In the genomic region with DNA sequence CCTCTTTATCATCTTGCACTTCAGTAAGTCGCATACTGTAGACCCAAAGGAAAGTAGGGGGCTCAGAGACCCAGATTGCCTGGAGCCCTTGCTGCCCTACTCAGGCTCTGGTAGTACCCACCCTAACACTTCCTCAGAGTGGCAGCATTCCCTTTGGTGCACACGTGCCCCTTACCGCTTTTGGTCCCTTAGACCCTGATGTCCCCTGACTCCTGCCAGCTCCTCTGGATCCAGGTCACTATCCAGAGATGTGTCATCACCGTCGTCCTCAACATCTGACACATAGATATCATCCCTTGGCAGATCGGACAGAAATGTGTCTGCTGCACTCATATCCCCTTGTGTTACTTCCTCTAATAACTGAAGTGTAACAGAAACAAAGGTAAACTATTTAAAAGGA, we compare ENCODE assay signal across 15 cellular contexts. TPM values are rescaled to one million over a fixed set of nuclear protein-coding genes. Genes with fewer than 3 reads are reported as not detected.
DNase-seq lines count a peak whose midpoint lies in the region; ATAC-seq and TF ChIP-seq lines count a peak whose summit lies in the region.
"Had no signal": no experiment of that assay in that cellular context is flagged by ENCODE, and none has a peak within 500 bp of the region (broad histone marks: within the 10 kb centered on the region; RNA-seq: fewer than 3 reads in every experiment).

No MANE protein-coding gene starts in this region.

- DNase-seq in activated naive CD4-positive, alpha-beta T cell (lab: John Stamatoyannopoulos, UW): no peak
- DNase-seq in activated naive CD8-positive, alpha-beta T cell treated with anti-CD3 and anti-CD28 coated beads, Interleukin-2, amount 50 U/mL, for 24 hours: no peak
- DNase-seq in NCI-H748 (lab: John Stamatoyannopoulos, UW; ENCODE audit: unreplicated experiment): no peak
- no peak for DNase-seq in SHP77 treated with DMSO at 0.1 percent for 48 hours (lab: John Stamatoyannopoulos, UW)
- DNase-seq: activated effector memory CD4-positive, alpha-beta T cell treated with anti-CD3 and anti-CD28 coated beads, Interleukin-2, amount 50 U/mL, for 16 hours; hippocampal formation; left colon; NCI-H1105; NCI-H2227 treated with DMSO at 0.1 percent for 48 hours had no signal

- ATAC-seq in activated naive CD8-positive, alpha-beta T cell treated with anti-CD3 and anti-CD28 coated beads, Interleukin-2, amount 50 U/mL, for 24 hours: no peak
- ATAC-seq in HG03045 (IDR thresholded peaks at IDR 0.05; ENCODE audit: unreplicated experiment): no peak
- ATAC-seq: left colon had no signal

- TF ChIP-seq CTCF in neutrophil (IDR thresholded peaks at IDR 0.05): no peak

- H3K4me1 Mint-ChIP-seq in activated naive CD4-positive, alpha-beta T cell treated with anti-CD3 and anti-CD28 coated beads, Interleukin-2, amount 50 U/mL, for 24 hours: peaks cover 37% of the 10 kb centered on the region
- H3K4me1 Mint-ChIP-seq in IgD-negative memory B cell: peaks cover 9 to 33% (median 18%) of the 10 kb centered on the region in 3 donors
- peaks cover 53% of the 10 kb centered on the region for H3K4me1 Mint-ChIP-seq in activated naive CD8-positive, alpha-beta T cell treated with anti-CD3 and anti-CD28 coated beads, Interleukin-2, amount 50 U/mL, for 24 hours

- no peaks in the 10 kb centered on the region for H3K27me3 Mint-ChIP-seq in activated naive CD4-positive, alpha-beta T cell treated with anti-CD3 and anti-CD28 coated beads, Interleukin-2, amount 50 U/mL, for 24 hours
- H3K27me3 Mint-ChIP-seq in IgD-negative memory B cell: no peaks in the 10 kb centered on the region
- H3K27me3 Mint-ChIP-seq in activated naive CD8-positive, alpha-beta T cell treated with anti-CD3 and anti-CD28 coated beads, Interleukin-2, amount 50 U/mL, for 24 hours: no peaks in the 10 kb centered on the region

- H3K27me3 ChIP-seq in neutrophil: no peaks in the 10 kb centered on the region
- H3K27me3 ChIP-seq: breast epithelium, suprapubic skin had no signal

- H3K4me1 ChIP-seq in neutrophil (ENCODE audit: control insufficient read depth in 1 of 2, insufficient read depth in 1 of 2, low read depth in 1 of 2, low read length in 1 of 2): peaks cover 41 to 47% of the 10 kb centered on the region in 2 experiments

- H3K36me3 ChIP-seq in neutrophil: peaks cover 79% of the 10 kb centered on the region

- H3K4me3 Mint-ChIP-seq in activated naive CD4-positive, alpha-beta T cell treated with anti-CD3 and anti-CD28 coated beads, Interleukin-2, amount 50 U/mL, for 24 hours: peak overlapping the region; percentile 9
- peak overlapping the region in 3 of 4 donors; percentile 8 to 39 (median 23) for H3K4me3 Mint-ChIP-seq in IgD-negative memory B cell
- no peak overlapping the region for H3K4me3 Mint-ChIP-seq in activated naive CD8-positive, alpha-beta T cell treated with anti-CD3 and anti-CD28 coated beads, Interleukin-2, amount 50 U/mL, for 24 hours

- H3K9me3 ChIP-seq in neutrophil: no peaks in the 10 kb centered on the region
- H3K9me3 ChIP-seq: breast epithelium, suprapubic skin had no signal

- no peaks in the 10 kb centered on the region for H3K9me3 Mint-ChIP-seq in activated naive CD4-positive, alpha-beta T cell treated with anti-CD3 and anti-CD28 coated beads, Interleukin-2, amount 50 U/mL, for 24 hours
- no peaks in the 10 kb centered on the region for H3K9me3 Mint-ChIP-seq in IgD-negative memory B cell
- no peaks in the 10 kb centered on the region for H3K9me3 Mint-ChIP-seq in activated naive CD8-positive, alpha-beta T cell treated with anti-CD3 and anti-CD28 coated beads, Interleukin-2, amount 50 U/mL, for 24 hours

- peaks cover 32% of the 10 kb centered on the region for H3K36me3 Mint-ChIP-seq in activated naive CD4-positive, alpha-beta T cell treated with anti-CD3 and anti-CD28 coated beads, Interleukin-2, amount 50 U/mL, for 24 hours
- H3K36me3 Mint-ChIP-seq in IgD-negative memory B cell: peaks cover 2% of the 10 kb centered on the region
- H3K36me3 Mint-ChIP-seq in activated naive CD8-positive, alpha-beta T cell treated with anti-CD3 and anti-CD28 coated beads, Interleukin-2, amount 50 U/mL, for 24 hours (ENCODE audit: low read depth): peaks cover 88% of the 10 kb centered on the region

- H3K27ac Mint-ChIP-seq in activated naive CD4-positive, alpha-beta T cell treated with anti-CD3 and anti-CD28 coated beads, Interleukin-2, amount 50 U/mL, for 24 hours: peak overlapping the region; percentile 80
- peak overlapping the region in 2 of 3 donors; percentile 0 to 13 for H3K27ac Mint-ChIP-seq in IgD-negative memory B cell
- H3K27ac Mint-ChIP-seq in activated naive CD8-positive, alpha-beta T cell treated with anti-CD3 and anti-CD28 coated beads, Interleukin-2, amount 50 U/mL, for 24 hours: peak overlapping the region; percentile 73

- peak overlapping the region; percentile 67 for H3K27ac ChIP-seq in neutrophil
- H3K27ac ChIP-seq: breast epithelium, suprapubic skin had no signal

- H3K4me3 ChIP-seq in neutrophil (ENCODE audit: low read depth in 1 of 2, low read length in 1 of 2): no peak overlapping the region
- H3K4me3 ChIP-seq: breast epithelium, suprapubic skin had no signal

RNA-seq across cellular contexts. Expression of a gene that starts 5.4 kb away (rescaled TPM):
- 139 TPM for polyA plus RNA-seq in IgD-negative memory B cell

RNA-seq across cellular contexts. Expression of a gene that starts 5.7 kb away (rescaled TPM):
- 28.7 TPM for polyA plus RNA-seq in IgD-negative memory B cell

RNA-seq across cellular contexts. Expression of a gene that starts 20.7 kb away (rescaled TPM):
- polyA plus RNA-seq in IgD-negative memory B cell: 96.1 TPM

RNA-seq across cellular contexts. Expression of a gene that starts 47.8 kb away (rescaled TPM):
- 16.2 TPM for polyA plus RNA-seq in IgD-negative memory B cell

RNA-seq across cellular contexts. Expression of a gene that starts 48.4 kb away (rescaled TPM):
- polyA plus RNA-seq in IgD-negative memory B cell: 36.7 TPM

Comparison
In these comparisons a context has a peak if more than half of its experiments do, and no peak if none do; other contexts are left out.
1. H3K27ac Mint-ChIP-seq: peak in every context shown above with its lines; median percentile 80 in activated naive CD4-positive, alpha-beta T cell treated with anti-CD3 and anti-CD28 coated beads, Interleukin-2, amount 50 U/mL, for 24 hours; 73 in activated naive CD8-positive, alpha-beta T cell treated with anti-CD3 and anti-CD28 coated beads, Interleukin-2, amount 50 U/mL, for 24 hours; 6 in IgD-negative memory B cell.